ENCODE assay signal across 4 cellular contexts in the genomic region with DNA sequence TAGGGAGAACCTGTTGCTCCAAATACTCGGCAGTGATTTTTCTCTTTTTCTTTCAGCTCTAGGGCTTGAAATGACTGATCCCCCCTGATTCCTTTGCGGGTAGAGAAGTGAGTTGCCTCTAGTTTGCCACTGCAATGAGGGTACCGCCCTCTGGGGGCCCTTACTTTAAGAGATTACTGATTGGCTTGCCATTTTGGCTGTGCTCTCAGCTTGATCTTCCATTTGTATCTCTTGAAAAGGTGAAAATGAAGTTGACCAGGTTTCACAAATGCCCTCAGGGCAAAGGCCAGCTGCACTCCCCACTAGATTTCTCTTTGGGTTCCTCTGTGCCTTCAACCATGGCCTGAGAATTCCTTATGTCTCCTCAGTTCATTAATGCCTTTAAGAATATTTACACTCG. TPM values are rescaled to one million over a fixed set of nuclear protein-coding genes. Genes with fewer than 3 reads are reported as not detected.
"Had no signal": no experiment of that assay in that cellular context is flagged by ENCODE, and none has a peak within 500 bp of the region (broad histone marks: within the 10 kb centered on the region; RNA-seq: fewer than 3 reads in every experiment).

No MANE protein-coding gene starts in this region.

RNA-seq across cellular contexts. Expression of gene ZDHHC11B, which starts 13.5 kb away (rescaled TPM):
- total RNA-seq: osteoblast, renal cortical epithelial cell, smooth muscle cell had no signal
- polyA plus RNA-seq: naive thymus-derived CD8-positive, alpha-beta T cell; smooth muscle cell had no signal

RNA-seq across cellular contexts. Expression of gene ZDHHC11, which starts 52.8 kb away (rescaled TPM):
- polyA plus RNA-seq: naive thymus-derived CD8-positive, alpha-beta T cell had no signal
